8 cellular contexts compared by ENCODE assay signal in genomic region chr1:1347026-1347595, GRCh38.
DNase-seq lines count a peak whose midpoint lies in the region; ATAC-seq lines count a peak whose summit lies in the region.

No MANE protein-coding gene starts in this region.

- DNase-seq in stimulated activated naive CD8-positive, alpha-beta T cell treated with anti-CD3 and anti-CD28 coated beads, Interleukin-15, Interleukin-2, amounts not matched to agents 100 U/mL and 50 U/mL, for 24 hours, result no peak
- no peak for DNase-seq in central memory CD8-positive, alpha-beta T cell (ENCODE audit: low spot score in 2 of 2)
- DNase-seq in NCI-H345 (lab: John Stamatoyannopoulos, UW), result no peak
- DNase-seq in DMS53 treated with DMSO at 0.1 percent for 48 hours (lab: John Stamatoyannopoulos, UW; ENCODE audit: unreplicated experiment), result no peak

- H3K4me1 Mint-ChIP-seq in stimulated activated naive CD8-positive, alpha-beta T cell treated with anti-CD3 and anti-CD28 coated beads, Interleukin-15, Interleukin-2, amounts not matched to agents 100 ng/mL and 50 ng/mL, for 24 hours (ENCODE audit: low read depth), result peaks cover 29% of the 10 kb centered on the region
- H3K4me1 Mint-ChIP-seq in central memory CD8-positive, alpha-beta T cell, result peaks cover 21% of the 10 kb centered on the region

- no peaks in the 10 kb centered on the region for H3K9me3 Mint-ChIP-seq in stimulated activated naive CD8-positive, alpha-beta T cell treated with anti-CD3 and anti-CD28 coated beads, Interleukin-15, Interleukin-2, amounts not matched to agents 100 ng/mL and 50 ng/mL, for 24 hours
- no peaks in the 10 kb centered on the region for H3K9me3 Mint-ChIP-seq in central memory CD8-positive, alpha-beta T cell

- no peaks in the 10 kb centered on the region for H3K27me3 Mint-ChIP-seq in stimulated activated naive CD8-positive, alpha-beta T cell treated with anti-CD3 and anti-CD28 coated beads, Interleukin-15, Interleukin-2, amounts not matched to agents 100 ng/mL and 50 ng/mL, for 24 hours
- H3K27me3 Mint-ChIP-seq in central memory CD8-positive, alpha-beta T cell, result peaks cover 3% of the 10 kb centered on the region

- H3K27ac Mint-ChIP-seq in stimulated activated naive CD8-positive, alpha-beta T cell treated with anti-CD3 and anti-CD28 coated beads, Interleukin-15, Interleukin-2, amounts not matched to agents 100 ng/mL and 50 ng/mL, for 24 hours, result no peak overlapping the region
- H3K27ac Mint-ChIP-seq in central memory CD8-positive, alpha-beta T cell (ENCODE audit: low read depth), result peak overlapping the region; percentile 32

- no peak for ATAC-seq in stimulated activated naive CD8-positive, alpha-beta T cell treated with anti-CD3 and anti-CD28 coated beads, Interleukin-15, Interleukin-2, amounts not matched to agents 100 U/mL and 50 U/mL, for 24 hours
- no peak for ATAC-seq in central memory CD8-positive, alpha-beta T cell (replicated peaks; ENCODE audit: extremely low read depth, poor library complexity, severe bottlenecking)
- ATAC-seq in GM21786 (IDR thresholded peaks at IDR 0.05; ENCODE audit: unreplicated experiment) (no peak), HG02678 (IDR thresholded peaks at IDR 0.05; ENCODE audit: unreplicated experiment) (no peak)

- H3K4me3 ChIP-seq in muscle layer of duodenum (ENCODE audit: low read depth in 1 of 2, low read length in 2 of 2), result peak overlapping the region; percentile 61 to 73

- peaks cover 9 to 48% of the 10 kb centered on the region in 2 donors for H3K4me1 ChIP-seq in muscle layer of duodenum (ENCODE audit: control insufficient read depth in 1 of 2, insufficient read depth in 2 of 2, low read length in 2 of 2)

- no peaks in the 10 kb centered on the region for H3K9me3 ChIP-seq in muscle layer of duodenum (ENCODE audit: control insufficient read depth in 1 of 2, low read length in 2 of 2)

- H3K4me3 Mint-ChIP-seq in stimulated activated naive CD8-positive, alpha-beta T cell treated with anti-CD3 and anti-CD28 coated beads, Interleukin-15, Interleukin-2, amounts not matched to agents 100 ng/mL and 50 ng/mL, for 24 hours, result peak overlapping the region; percentile 78
- peak overlapping the region; percentile 73 for H3K4me3 Mint-ChIP-seq in central memory CD8-positive, alpha-beta T cell

- peaks cover 0 to 4% of the 10 kb centered on the region in 2 donors for H3K36me3 ChIP-seq in muscle layer of duodenum (ENCODE audit: control insufficient read depth in 1 of 2, insufficient read depth in 2 of 2, low read length in 2 of 2)

- H3K27ac ChIP-seq in muscle layer of duodenum (ENCODE audit: low read length), result no peak overlapping the region

- H3K36me3 Mint-ChIP-seq in stimulated activated naive CD8-positive, alpha-beta T cell treated with anti-CD3 and anti-CD28 coated beads, Interleukin-15, Interleukin-2, amounts not matched to agents 100 ng/mL and 50 ng/mL, for 24 hours (ENCODE audit: low read depth), result no peaks in the 10 kb centered on the region
- peaks cover 2% of the 10 kb centered on the region for H3K36me3 Mint-ChIP-seq in central memory CD8-positive, alpha-beta T cell (ENCODE audit: insufficient read depth)

- no peaks in the 10 kb centered on the region for H3K27me3 ChIP-seq in muscle layer of duodenum (ENCODE audit: low read depth, low read length)
